Comparison of ENCODE assay signal across 25 cellular contexts in the genomic region with DNA sequence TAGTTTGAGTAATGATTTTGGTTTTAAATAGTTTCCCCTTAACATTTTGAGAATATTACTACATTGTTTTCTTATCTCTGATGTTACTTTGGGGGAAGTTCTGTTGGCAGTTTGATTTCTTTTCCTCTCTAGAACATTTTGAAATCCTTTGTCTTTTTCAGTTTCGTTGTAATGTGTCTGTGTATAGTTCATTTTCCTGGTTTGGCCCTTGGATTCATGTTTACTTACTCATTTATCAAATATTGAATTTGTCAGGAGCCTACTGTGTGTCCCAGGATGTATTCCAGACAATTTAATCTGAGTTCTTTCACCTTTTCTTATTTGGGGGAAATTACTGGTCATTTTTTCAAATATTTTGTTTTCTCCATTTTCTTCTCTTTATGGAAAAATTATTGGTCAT. TPM values are rescaled to one million over a fixed set of nuclear protein-coding genes. Genes with fewer than 3 reads are reported as not detected.
DNase-seq lines count a peak whose midpoint lies in the region; ATAC-seq, FAIRE-seq and TF ChIP-seq lines count a peak whose summit lies in the region.
"Had no signal": no experiment of that assay in that cellular context is flagged by ENCODE, and none has a peak within 500 bp of the region (broad histone marks: within the 10 kb centered on the region; RNA-seq: fewer than 3 reads in every experiment).

No MANE protein-coding gene starts in this region.

- TF ChIP-seq CTCF in neutrophil (IDR thresholded peaks at IDR 0.05): no peak

- no peaks in the 10 kb centered on the region for H3K36me3 ChIP-seq in neutrophil
- H3K36me3 ChIP-seq: esophagus muscularis mucosa, neural progenitor cell had no signal

- peaks cover 55 to 61% of the 10 kb centered on the region in 2 experiments for H3K4me1 ChIP-seq in neutrophil (ENCODE audit: control insufficient read depth in 1 of 2, insufficient read depth in 1 of 2, low read depth in 1 of 2, low read length in 1 of 2)
- H3K4me1 ChIP-seq: neural progenitor cell had no signal

- H3K27me3 Mint-ChIP-seq in activated T-cell treated with anti-CD3 and anti-CD28 coated beads, Interleukin-2, amount 50 U/mL, for 72 hours (ENCODE audit: low read depth): no peaks in the 10 kb centered on the region
- no peaks in the 10 kb centered on the region for H3K27me3 Mint-ChIP-seq in activated T-cell treated with anti-CD3 and anti-CD28 coated beads, Interleukin-2, amount 50 U/mL, for 4 hours (ENCODE audit: low read depth)

- no peaks in the 10 kb centered on the region for H3K9me3 Mint-ChIP-seq in activated T-cell treated with anti-CD3 and anti-CD28 coated beads, Interleukin-2, amount 50 U/mL, for 72 hours
- H3K9me3 Mint-ChIP-seq in activated T-cell treated with anti-CD3 and anti-CD28 coated beads, Interleukin-2, amount 50 U/mL, for 4 hours: peaks cover 4% of the 10 kb centered on the region
- H3K9me3 Mint-ChIP-seq: CD8-positive, alpha-beta T cell had no signal

- peak; percentile 61 for FAIRE-seq in H54 (lab: Jason Lieb, UNC)
- peak; percentile 58 for FAIRE-seq in colon (lab: Jason Lieb, UNC)

- no peaks in the 10 kb centered on the region for H3K9me3 ChIP-seq in neutrophil
- H3K9me3 ChIP-seq: esophagus muscularis mucosa had no signal

- peaks cover 7 to 11% of the 10 kb centered on the region in 2 donors for H3K36me3 Mint-ChIP-seq in activated T-cell treated with anti-CD3 and anti-CD28 coated beads, Interleukin-2, amount 50 U/mL, for 72 hours (ENCODE audit: insufficient read depth in 2 of 2)
- H3K36me3 Mint-ChIP-seq in activated T-cell treated with anti-CD3 and anti-CD28 coated beads, Interleukin-2, amount 50 U/mL, for 4 hours (ENCODE audit: insufficient read depth): peaks cover 14% of the 10 kb centered on the region

- TF ChIP-seq POLR2A in H54 (IDR thresholded peaks at IDR 0.05; ENCODE audit: low read depth, low read length): no peak

- H3K27ac ChIP-seq in neutrophil: peak overlapping the region; percentile 56
- H3K27ac ChIP-seq: esophagus muscularis mucosa, neural progenitor cell, skin epidermis, VCaP had no signal

- H3K4me1 Mint-ChIP-seq in activated T-cell treated with anti-CD3 and anti-CD28 coated beads, Interleukin-2, amount 50 U/mL, for 72 hours (ENCODE audit: low read depth): peaks cover 80% of the 10 kb centered on the region
- peaks cover 86% of the 10 kb centered on the region for H3K4me1 Mint-ChIP-seq in activated T-cell treated with anti-CD3 and anti-CD28 coated beads, Interleukin-2, amount 50 U/mL, for 4 hours (ENCODE audit: low read depth)
- H3K4me1 Mint-ChIP-seq: neural progenitor cell had no signal

- no peaks in the 10 kb centered on the region for H3K27me3 ChIP-seq in neutrophil
- H3K27me3 ChIP-seq: esophagus muscularis mucosa, neural progenitor cell had no signal

- peak overlapping the region in 1 of 2 donors; percentile 70 for H3K4me3 Mint-ChIP-seq in activated T-cell treated with anti-CD3 and anti-CD28 coated beads, Interleukin-2, amount 50 U/mL, for 72 hours
- H3K4me3 Mint-ChIP-seq in activated T-cell treated with anti-CD3 and anti-CD28 coated beads, Interleukin-2, amount 50 U/mL, for 4 hours: no peak overlapping the region
- H3K4me3 Mint-ChIP-seq: CD8-positive, alpha-beta T cell; neural progenitor cell had no signal

- DNase-seq in activated T-cell treated with anti-CD3 and anti-CD28 coated beads, Interleukin-2, amount 50 U/mL, for 72 hours: no peak
- DNase-seq in activated T-cell treated with anti-CD3 and anti-CD28 coated beads, Interleukin-2, amount 50 U/mL, for 4 hours: no peak
- DNase-seq in H54 (ENCODE audit: insufficient read length, low spot score) (no peak), RPMI8226 (no peak), NCI-H2081 (lab: John Stamatoyannopoulos, UW) (no peak)
- DNase-seq: activated CD4-positive, alpha-beta T cell treated with anti-CD3 and anti-CD28 coated beads, Interleukin-2, amount 50 U/mL, for 1 hour; activated naive CD4-positive, alpha-beta T cell treated with Interleukin-2 at 50 U/mL for 16 hours; aorta; CD8-positive, alpha-beta T cell; central memory CD4-positive, alpha-beta T cell; DMS79 treated with DMSO at 0.1 percent for 48 hours; GOT3; left colon; NCI-H1105 treated with DMSO at 0.1 percent for 48 hours; NCI-H2107; NCI-H526; stimulated activated CD4-positive, alpha-beta T cell treated with anti-CD3 and anti-CD28 coated beads, Interleukin-4, amount 100 ng/mL, for 1 hour; trophoblast cell had no signal

- H3K4me3 ChIP-seq in neutrophil (ENCODE audit: low read depth in 1 of 2, low read length in 1 of 2): no peak overlapping the region
- H3K4me3 ChIP-seq: esophagus muscularis mucosa, neural progenitor cell, skin epidermis had no signal

- peak overlapping the region; percentile 85 for H3K27ac Mint-ChIP-seq in activated T-cell treated with anti-CD3 and anti-CD28 coated beads, Interleukin-2, amount 50 U/mL, for 72 hours
- H3K27ac Mint-ChIP-seq: CD8-positive, alpha-beta T cell; neural progenitor cell had no signal

- ATAC-seq in activated T-cell treated with anti-CD3 and anti-CD28 coated beads, Interleukin-2, amount 50 U/mL, for 72 hours (replicated peaks in 1 of 2): no peak
- no peak for ATAC-seq in activated T-cell treated with anti-CD3 and anti-CD28 coated beads, Interleukin-2, amount 50 U/mL, for 4 hours
- no peak for ATAC-seq in HG02571 (IDR thresholded peaks at IDR 0.05; ENCODE audit: unreplicated experiment)
- ATAC-seq: CD8-positive, alpha-beta T cell; left colon had no signal

RNA-seq across cellular contexts. Expression of gene ANKRD12, which starts 16.7 kb away (rescaled TPM):
- 100 to 1,000 TPM in 1 of 2 donors, 10 to 100 TPM in 1; 84.4 to 123 TPM for total RNA-seq in activated T-cell treated with anti-CD3 and anti-CD28 coated beads, Interleukin-2, amount 50 U/mL, for 72 hours
- total RNA-seq in activated T-cell treated with anti-CD3 and anti-CD28 coated beads, Interleukin-2, amount 50 U/mL, for 4 hours: 10 to 100 TPM; 49.7 to 62.9 (median 57.7) TPM

RNA-seq across cellular contexts. Expression of gene NDUFV2, which starts 50.8 kb away (rescaled TPM):
- 100 to 1,000 TPM; 394 to 497 TPM for total RNA-seq in activated T-cell treated with anti-CD3 and anti-CD28 coated beads, Interleukin-2, amount 50 U/mL, for 72 hours
- 100 to 1,000 TPM; 254 to 279 (median 265) TPM for total RNA-seq in activated T-cell treated with anti-CD3 and anti-CD28 coated beads, Interleukin-2, amount 50 U/mL, for 4 hours
